29 cellular contexts compared by ENCODE assay signal in genomic region chr17:20279631-20280030, GRCh38.
"Had no signal": no experiment of that assay in that cellular context is flagged by ENCODE, and none has a peak within 500 bp of the region (broad histone marks: within the 10 kb centered on the region; RNA-seq: fewer than 3 reads in every experiment).

No MANE protein-coding gene starts in this region.

- H3K36me3 ChIP-seq: cardiac muscle cell, colonic mucosa, gastrocnemius medialis, suprapubic skin, tibial artery, upper lobe of right lung had no signal

- FAIRE-seq: keratinocyte had no signal

- H3K36me3 Mint-ChIP-seq: activated CD8-positive, alpha-beta memory T cell treated with anti-CD3 and anti-CD28 coated beads, Interleukin-2, amount 10 ng/mL, durations not matched to agents 7 days and 5 days; activated naive CD4-positive, alpha-beta T cell treated with anti-CD3 and anti-CD28 coated beads, Interleukin-2, amount 50 U/mL, for 24 hours had no signal

- ATAC-seq: activated CD4-positive, alpha-beta T cell treated with anti-CD3 and anti-CD28 coated beads for 36 hours; activated CD8-positive, alpha-beta memory T cell treated with anti-CD3 and anti-CD28 coated beads, Interleukin-2, amount 10 ng/mL, durations not matched to agents 7 days and 5 days; activated CD8-positive, alpha-beta T cell treated with anti-CD3 and anti-CD28 coated beads, Interleukin-2, amount 10 ng/mL, durations not matched to agents 7 days and 5 days; body of pancreas; gastrocnemius medialis; left colon; naive thymus-derived CD8-positive, alpha-beta T cell; right cardiac atrium; stimulated activated naive B cell treated with anti-CD40 and anti-IgM and Interleukin-4, amounts not matched to agents 10 μg/mL and 1 μg/mL and 100 μg/mL, for 72 hours; upper lobe of right lung had no signal

- H3K4me3 ChIP-seq: body of pancreas, cardiac muscle cell, colonic mucosa, gastrocnemius medialis, suprapubic skin, tibial artery, upper lobe of right lung had no signal

- H3K27ac Mint-ChIP-seq: activated CD4-positive, alpha-beta T cell treated with anti-CD3 and anti-CD28 coated beads for 36 hours; activated CD8-positive, alpha-beta memory T cell treated with anti-CD3 and anti-CD28 coated beads, Interleukin-2, amount 10 ng/mL, durations not matched to agents 7 days and 5 days; activated CD8-positive, alpha-beta T cell treated with anti-CD3 and anti-CD28 coated beads, Interleukin-2, amount 10 ng/mL, durations not matched to agents 7 days and 5 days; activated naive CD4-positive, alpha-beta T cell treated with anti-CD3 and anti-CD28 coated beads, Interleukin-2, amount 50 U/mL, for 24 hours; mesothelial cell of epicardium; stimulated activated naive B cell treated with anti-CD40 and anti-IgM and Interleukin-4, amounts not matched to agents 10 μg/mL and 1 μg/mL and 100 μg/mL, for 72 hours had no signal

- H3K9me3 Mint-ChIP-seq: activated naive CD4-positive, alpha-beta T cell treated with anti-CD3 and anti-CD28 coated beads, Interleukin-2, amount 50 U/mL, for 24 hours; activated T-helper 2 cell treated with anti-CD3 and anti-CD28 coated beads, Interferon-gamma antibody, Interleukin-2, Interleukin-4, amounts not matched to agents 10 μg/mL and 5 μg/mL and 100 μg/mL, durations not matched to agents 14 hours and 24 hours and 36 hours; mesothelial cell of epicardium; naive thymus-derived CD8-positive, alpha-beta T cell; stimulated activated naive B cell treated with anti-CD40 and anti-IgM and Interleukin-4, amounts not matched to agents 10 μg/mL and 1 μg/mL and 100 μg/mL, for 72 hours had no signal

- H3K27me3 ChIP-seq: body of pancreas, cardiac muscle cell, colonic mucosa, gastrocnemius medialis, suprapubic skin, tibial artery, upper lobe of right lung had no signal

- DNase-seq: activated CD4-positive, alpha-beta T cell treated with anti-CD3 and anti-CD28 coated beads for 36 hours; activated CD4-positive, CD25-positive, alpha-beta regulatory T cell; activated CD8-positive, alpha-beta memory T cell treated with anti-CD3 and anti-CD28 coated beads, Interleukin-2, amount 10 ng/mL, durations not matched to agents 7 days and 5 days; activated CD8-positive, alpha-beta T cell treated with anti-CD3 and anti-CD28 coated beads, Interleukin-2, amount 10 ng/mL, durations not matched to agents 7 days and 5 days; activated T-cell treated with anti-CD3 and anti-CD28 coated beads, Interleukin-2, amount 50 U/mL, for 48 hours; anterior cingulate cortex; body of pancreas; cerebellar nuclear complex; colonic mucosa; effector memory CD4-positive, alpha-beta T cell; erythroblast; gastrocnemius medialis; head of caudate nucleus; hippocampal formation; left colon; naive thymus-derived CD8-positive, alpha-beta T cell; posterior cingulate gyrus; right cardiac atrium; stimulated activated CD4-positive, alpha-beta T cell treated with anti-CD3 and anti-CD28 coated beads, Interleukin-15, amount 100 ng/mL, for 24 hours; stimulated activated CD4-positive, alpha-beta T cell treated with anti-CD3 and anti-CD28 coated beads, Interleukin-2, amount 100 ng/mL, for 24 hours; stimulated activated naive B cell treated with anti-CD40 and anti-IgM and Interleukin-4, amounts not matched to agents 10 μg/mL and 1 μg/mL and 100 μg/mL, for 72 hours; tibial artery; upper lobe of right lung had no signal

- H3K4me1 Mint-ChIP-seq: stimulated activated naive B cell treated with anti-CD40 and anti-IgM and Interleukin-4, amounts not matched to agents 10 μg/mL and 1 μg/mL and 100 μg/mL, for 72 hours had no signal

- H3K4me1 ChIP-seq: body of pancreas, colonic mucosa, gastrocnemius medialis, suprapubic skin, upper lobe of right lung had no signal

- H3K4me3 Mint-ChIP-seq: activated CD4-positive, alpha-beta T cell treated with anti-CD3 and anti-CD28 coated beads for 36 hours; activated CD8-positive, alpha-beta memory T cell treated with anti-CD3 and anti-CD28 coated beads, Interleukin-2, amount 10 ng/mL, durations not matched to agents 7 days and 5 days; activated CD8-positive, alpha-beta T cell treated with anti-CD3 and anti-CD28 coated beads, Interleukin-2, amount 10 ng/mL, durations not matched to agents 7 days and 5 days; mesothelial cell of epicardium; naive thymus-derived CD8-positive, alpha-beta T cell; stimulated activated naive B cell treated with anti-CD40 and anti-IgM and Interleukin-4, amounts not matched to agents 10 μg/mL and 1 μg/mL and 100 μg/mL, for 72 hours had no signal

- H3K27ac ChIP-seq: body of pancreas, cardiac muscle cell, colonic mucosa, gastrocnemius medialis, suprapubic skin, upper lobe of right lung had no signal

- H3K27me3 Mint-ChIP-seq: activated CD4-positive, alpha-beta T cell treated with anti-CD3 and anti-CD28 coated beads for 36 hours; activated CD8-positive, alpha-beta memory T cell treated with anti-CD3 and anti-CD28 coated beads, Interleukin-2, amount 10 ng/mL, durations not matched to agents 7 days and 5 days; activated naive CD4-positive, alpha-beta T cell treated with anti-CD3 and anti-CD28 coated beads, Interleukin-2, amount 50 U/mL, for 24 hours; naive thymus-derived CD8-positive, alpha-beta T cell; stimulated activated naive B cell treated with anti-CD40 and anti-IgM and Interleukin-4, amounts not matched to agents 10 μg/mL and 1 μg/mL and 100 μg/mL, for 72 hours had no signal

- H3K9me3 ChIP-seq: body of pancreas, colonic mucosa, gastrocnemius medialis, suprapubic skin, tibial artery, upper lobe of right lung had no signal
